Comparison of ENCODE assay signal across 19 cellular contexts in the genomic region with DNA sequence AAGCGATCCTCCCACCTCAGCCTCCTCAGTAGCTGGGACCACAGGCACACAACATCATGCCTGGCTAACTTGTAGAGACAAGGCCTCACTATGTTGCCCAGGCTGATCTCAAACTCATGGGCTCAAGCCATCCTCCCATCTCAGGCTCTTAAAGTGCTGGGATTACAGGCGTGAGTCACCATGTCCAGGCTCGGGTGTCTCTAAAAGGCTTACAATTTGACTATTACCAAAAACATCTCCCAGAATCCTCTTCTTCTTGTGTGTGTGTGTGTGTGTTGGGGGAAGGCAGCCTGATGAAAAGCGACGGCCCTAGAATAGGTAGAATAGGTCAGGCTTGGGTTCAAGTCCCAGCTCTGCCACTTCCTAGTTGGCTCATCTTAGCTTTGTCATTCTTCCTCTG. TPM values are rescaled to one million over a fixed set of nuclear protein-coding genes. Genes with fewer than 3 reads are reported as not detected.
DNase-seq lines count a peak whose midpoint lies in the region; ATAC-seq and TF ChIP-seq lines count a peak whose summit lies in the region.
"Had no signal": no experiment of that assay in that cellular context is flagged by ENCODE, and none has a peak within 500 bp of the region (broad histone marks: within the 10 kb centered on the region; RNA-seq: fewer than 3 reads in every experiment).

No MANE protein-coding gene starts in this region.

- no peak for TF ChIP-seq CTCF in brain (conservative IDR thresholded peaks at IDR 0.05)

- DNase-seq in EL (peak; percentile 71), M059J (ENCODE audit: low read depth) (peak; percentile 66), kidney tubule cell (ENCODE audit: low spot score) (peak; percentile 46), T-helper 9 cell (no peak), COLO668 (lab: John Stamatoyannopoulos, UW; ENCODE audit: unreplicated experiment) (no peak)
- no peak for DNase-seq in effector memory CD8-positive, alpha-beta T cell
- DNase-seq: activated CD4-positive, alpha-beta T cell treated with anti-CD3 and anti-CD28 coated beads for 36 hours; activated naive CD4-positive, alpha-beta T cell treated with Interleukin-2 at 50 U/mL for 16 hours; DMS79; mesendoderm; NCI-H1048; SHP77; substantia nigra had no signal

- H3K27me3 Mint-ChIP-seq in brain, result no peaks in the 10 kb centered on the region
- H3K27me3 Mint-ChIP-seq in effector memory CD8-positive, alpha-beta T cell, result peaks cover 24 to 65% of the 10 kb centered on the region in 2 donors

- H3K27ac Mint-ChIP-seq in brain, result peak overlapping the region; percentile 47 to 82 (median 50)
- H3K27ac Mint-ChIP-seq in effector memory CD8-positive, alpha-beta T cell, result no peak overlapping the region
- H3K27ac Mint-ChIP-seq: activated CD4-positive, alpha-beta T cell treated with anti-CD3 and anti-CD28 coated beads for 36 hours had no signal

- H3K9me3 Mint-ChIP-seq in brain, result no peaks in the 10 kb centered on the region
- H3K9me3 Mint-ChIP-seq in effector memory CD8-positive, alpha-beta T cell, result no peaks in the 10 kb centered on the region

- H3K4me3 Mint-ChIP-seq in brain, result no peak overlapping the region
- no peak overlapping the region for H3K4me3 Mint-ChIP-seq in effector memory CD8-positive, alpha-beta T cell
- H3K4me3 Mint-ChIP-seq: activated CD4-positive, alpha-beta T cell treated with anti-CD3 and anti-CD28 coated beads for 36 hours had no signal

- ATAC-seq in HG03565 (IDR thresholded peaks at IDR 0.05; ENCODE audit: unreplicated experiment), result no peak
- no peak for ATAC-seq in effector memory CD8-positive, alpha-beta T cell (replicated peaks)
- ATAC-seq: activated CD4-positive, alpha-beta T cell treated with anti-CD3 and anti-CD28 coated beads for 36 hours had no signal

- peaks cover 61% of the 10 kb centered on the region for H3K36me3 Mint-ChIP-seq in brain
- H3K36me3 Mint-ChIP-seq in effector memory CD8-positive, alpha-beta T cell (ENCODE audit: insufficient read depth), result no peaks in the 10 kb centered on the region

- peaks cover 8% of the 10 kb centered on the region for H3K4me1 Mint-ChIP-seq in brain
- H3K4me1 Mint-ChIP-seq in effector memory CD8-positive, alpha-beta T cell (ENCODE audit: low read depth in 2 of 2), result no peaks in the 10 kb centered on the region

RNA-seq across cellular contexts. Expression of a gene that starts 16.8 kb away (rescaled TPM):
- total RNA-seq in M059J (2014; rRNA removed; shearing (Covaris generic)), result not detected in 2 replicates
- 69.7 TPM for polyA plus RNA-seq in brain (ENCODE audit: insufficient read depth, low read depth, low replicate concordance)
- total RNA-seq: T-helper 2 cell treated with Interferon-gamma antibody and Interleukin-4, amounts not matched to agents 100 ng/mL and 5 ng/mL, for 36 hours had no signal

RNA-seq across cellular contexts. Expression of a gene that starts 24.5 kb away (rescaled TPM):
- total RNA-seq in M059J (2014; rRNA removed; shearing (Covaris generic)), result not detected in 2 replicates
- polyA plus RNA-seq in brain (ENCODE audit: insufficient read depth, low read depth, low replicate concordance), result not detected
- total RNA-seq: cardiac muscle cell; H1; right atrium auricular region; T-helper 2 cell treated with Interferon-gamma antibody and Interleukin-4, amounts not matched to agents 100 ng/mL and 5 ng/mL, for 36 hours had no signal
- polyA plus RNA-seq: cardiac muscle cell, H1 had no signal

RNA-seq across cellular contexts. Expression of a gene that starts 50.0 kb away (rescaled TPM):
- 2.2 and 7.4 TPM in 2 replicates for total RNA-seq in M059J (2014; rRNA removed; shearing (Covaris generic))
- polyA plus RNA-seq in brain (ENCODE audit: insufficient read depth, low read depth, low replicate concordance), result 2.0 TPM

RNA-seq across cellular contexts. Expression of a gene that starts 59.1 kb away (rescaled TPM):
- total RNA-seq in M059J (2014; rRNA removed; shearing (Covaris generic)), result under 0.01 TPM in 1 of 2 replicates, not detected in the other
- polyA plus RNA-seq in brain (ENCODE audit: insufficient read depth, low read depth, low replicate concordance), result not detected
- total RNA-seq: cardiac muscle cell, right atrium auricular region had no signal
- polyA plus RNA-seq: cardiac muscle cell had no signal

Comparison
In these comparisons a context has a peak if more than half of its experiments do, and no peak if none do; other contexts are left out.
1. DNase-seq: peak in EL (single experiment), M059J (single experiment) and kidney tubule cell (single experiment); none in T-helper 9 cell (single experiment), COLO668 (single experiment) and effector memory CD8-positive, alpha-beta T cell (0 of 3).
2. H3K27ac Mint-ChIP-seq: peak in brain (5 of 5); none in effector memory CD8-positive, alpha-beta T cell (0 of 2).